Comparison of ENCODE assay signal across 1 cellular context in the genomic region with DNA sequence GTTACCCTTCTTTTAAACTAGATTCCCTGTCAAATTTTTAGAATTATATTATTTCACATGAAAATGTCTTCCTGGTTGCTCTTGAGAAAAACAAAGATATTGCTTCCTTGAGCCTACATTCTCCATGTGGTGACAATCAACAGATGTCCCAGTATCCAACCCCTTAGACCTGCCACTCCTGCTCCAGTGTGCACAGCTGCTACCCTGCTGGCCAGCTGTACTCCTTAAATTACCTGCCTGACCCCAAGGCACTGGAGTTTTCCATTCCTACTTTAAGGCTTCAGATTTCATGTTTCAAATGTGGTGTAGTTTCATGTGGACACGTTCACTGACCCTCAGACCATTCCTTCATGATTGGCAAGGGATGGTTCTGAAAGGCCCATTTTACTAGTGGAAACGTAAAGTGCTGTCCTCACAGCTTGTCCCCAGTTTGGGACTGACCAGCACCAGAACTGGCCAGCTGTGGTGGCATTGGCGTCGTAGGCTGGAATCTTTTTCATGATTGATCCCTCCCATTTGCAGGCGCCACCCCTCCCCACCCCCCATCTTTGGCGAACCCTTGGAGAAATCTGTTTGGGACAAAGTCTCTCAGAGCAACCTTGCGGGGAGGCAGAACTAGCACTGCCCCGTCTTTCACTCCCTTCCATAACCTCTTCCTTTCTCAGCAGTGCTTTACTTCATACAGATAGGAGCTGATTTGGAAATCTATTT.
TF ChIP-seq lines count a peak whose summit lies in the region.

No MANE protein-coding gene starts in this region.

TF ChIP-seq in A549, 52 proteins besides CTCF, POLR2A, EP300 and RAD21:
- TF ChIP-seq ZC3H11A (IDR thresholded peaks at IDR 0.05) = no peak
- no peak for TF ChIP-seq ZSCAN20 (CRISPR knock-in tag; IDR thresholded peaks at IDR 0.05)
- no peak for TF ChIP-seq BHLHE40 (IDR thresholded peaks at IDR 0.05; ENCODE audit: low read depth, low read length)
- no peak for TF ChIP-seq SMC3 (IDR thresholded peaks at IDR 0.05)
